20 cellular contexts compared by ENCODE assay signal in genomic region chr22:46801331-46801811, GRCh38. TPM values are rescaled to one million over a fixed set of nuclear protein-coding genes. Genes with fewer than 3 reads are reported as not detected.
A peak's percentile ranks its signal among the peaks of the same experiment; 100 is the strongest.
DNase-seq lines count a peak whose midpoint lies in the region; TF ChIP-seq lines count a peak whose summit lies in the region.
"Had no signal": no experiment of that assay in that cellular context is flagged by ENCODE, and none has a peak within 500 bp of the region (broad histone marks: within the 10 kb centered on the region; RNA-seq: fewer than 3 reads in every experiment).

No MANE protein-coding gene starts in this region.

- intact Hi-C loops in vagina (cut with DNase I) = no loop called here

- H3K36me3 ChIP-seq in vagina = peaks cover 0 to 27% of the 10 kb centered on the region in 2 donors

- H3K9me3 ChIP-seq in vagina = no peaks in the 10 kb centered on the region
- H3K9me3 ChIP-seq: esophagus squamous epithelium, psoas muscle had no signal

- H3K27me3 ChIP-seq in vagina = no peaks in the 10 kb centered on the region
- H3K27me3 ChIP-seq: esophagus squamous epithelium had no signal

- no peaks in the 10 kb centered on the region for H3K9me3 Mint-ChIP-seq in nephron progenitor cell
- H3K9me3 Mint-ChIP-seq: activated CD8-positive, alpha-beta T cell treated with anti-CD3 and anti-CD28 coated beads for 36 hours; activated naive CD8-positive, alpha-beta T cell treated with anti-CD3 and anti-CD28 coated beads, Interleukin-2, amount 50 U/mL, for 24 hours; naive thymus-derived CD8-positive, alpha-beta T cell; stimulated activated memory B cell treated with anti-CD40 and anti-IgM and Interleukin-4, amounts not matched to agents 10 μg/mL and 1 μg/mL and 100 μg/mL, for 72 hours had no signal

- no peak for TF ChIP-seq POLR2A in vagina (IDR thresholded peaks at IDR 0.05)

- 0 out of 2 replicates have a peak overlapping the region, but pooled peaks have one; percentile 8 for H3K27ac ChIP-seq in RWPE1
- H3K27ac ChIP-seq in vagina = no peak overlapping the region
- H3K27ac ChIP-seq: 22Rv1, C4-2B, esophagus squamous epithelium, psoas muscle had no signal

- no peaks in the 10 kb centered on the region for H3K27me3 Mint-ChIP-seq in nephron progenitor cell (ENCODE audit: low read depth, poor library complexity)
- H3K27me3 Mint-ChIP-seq: activated CD8-positive, alpha-beta T cell treated with anti-CD3 and anti-CD28 coated beads for 36 hours; activated naive CD8-positive, alpha-beta T cell treated with anti-CD3 and anti-CD28 coated beads, Interleukin-2, amount 50 U/mL, for 24 hours; naive thymus-derived CD8-positive, alpha-beta T cell; stimulated activated memory B cell treated with anti-CD40 and anti-IgM and Interleukin-4, amounts not matched to agents 10 μg/mL and 1 μg/mL and 100 μg/mL, for 72 hours had no signal

- POLR2A ChIA-PET in RWPE1 (lab: Yijun Ruan, JAX; ENCODE audit: low non-redundant PET) = no interaction called here

- CTCF ChIA-PET in RWPE1 (lab: Yijun Ruan, JAX) = no interaction called here

- H3K36me3 Mint-ChIP-seq in nephron progenitor cell (ENCODE audit: low read depth) = peaks cover 14% of the 10 kb centered on the region

- no peak overlapping the region for H3K4me3 Mint-ChIP-seq in nephron progenitor cell
- H3K4me3 Mint-ChIP-seq: activated CD8-positive, alpha-beta T cell treated with anti-CD3 and anti-CD28 coated beads for 36 hours; activated naive CD8-positive, alpha-beta T cell treated with anti-CD3 and anti-CD28 coated beads, Interleukin-2, amount 50 U/mL, for 24 hours; stimulated activated memory B cell treated with anti-CD40 and anti-IgM and Interleukin-4, amounts not matched to agents 10 μg/mL and 1 μg/mL and 100 μg/mL, for 72 hours had no signal

- TF ChIP-seq CTCF in RWPE1 (conservative IDR thresholded peaks at IDR 0.05; ENCODE audit: low read depth) (no peak), nephron progenitor cell (IDR thresholded peaks at IDR 0.05) (no peak), vagina (IDR thresholded peaks at IDR 0.05) (no peak)

- H3K4me1 Mint-ChIP-seq in nephron progenitor cell = peaks cover 15% of the 10 kb centered on the region

- peak overlapping the region; percentile 72 for H3K27ac Mint-ChIP-seq in nephron progenitor cell
- H3K27ac Mint-ChIP-seq: activated CD8-positive, alpha-beta T cell treated with anti-CD3 and anti-CD28 coated beads for 36 hours; activated naive CD8-positive, alpha-beta T cell treated with anti-CD3 and anti-CD28 coated beads, Interleukin-2, amount 50 U/mL, for 24 hours had no signal

- DNase-seq in DMS79 treated with DMSO at 0.1 percent for 48 hours (lab: John Stamatoyannopoulos, UW) (peak; percentile 8), DMS79 (lab: John Stamatoyannopoulos, UW) (no peak), NCI-H1436 treated with DMSO at 0.1 percent for 48 hours (lab: John Stamatoyannopoulos, UW) (peak; percentile 63), RWPE1 (ENCODE audit: low spot score) (no peak), nephron progenitor cell (no peak), vagina (ENCODE audit: extremely low spot score in 2 of 2) (no peak), GDM1 (lab: John Stamatoyannopoulos, UW) (no peak)
- DNase-seq in NK-92 treated with Interleukin-12 subunit alpha and Interleukin-12 subunit beta, amount 100 ng/mL, for 24 hours (lab: John Stamatoyannopoulos, UW) = no peak
- DNase-seq: activated CD8-positive, alpha-beta T cell treated with anti-CD3 and anti-CD28 coated beads for 36 hours; activated naive CD8-positive, alpha-beta T cell treated with anti-CD3 and anti-CD28 coated beads, Interleukin-2, amount 50 U/mL, for 24 hours; esophagus squamous epithelium; glutamatergic neuron; mammary epithelial cell; naive thymus-derived CD8-positive, alpha-beta T cell; psoas muscle; T-helper 1 cell; trophoblast cell had no signal

- H3K4me3 ChIP-seq in vagina = no peak overlapping the region
- H3K4me3 ChIP-seq: esophagus squamous epithelium, psoas muscle had no signal

- peaks cover 9% of the 10 kb centered on the region for H3K4me1 ChIP-seq in vagina

RNA-seq across cellular contexts. Expression of gene TBC1D22A, which starts 38.9 kb away (rescaled TPM):
- total RNA-seq in vagina = 38.3 TPM

Comparison
In these comparisons a context has a peak if more than half of its experiments do, and no peak if none do; other contexts are left out.
1. DNase-seq: peak in DMS79 treated with DMSO at 0.1 percent for 48 hours (single experiment) and NCI-H1436 treated with DMSO at 0.1 percent for 48 hours (single experiment); none in DMS79 (single experiment), RWPE1 (single experiment), nephron progenitor cell (single experiment), NK-92 treated with Interleukin-12 subunit alpha and Interleukin-12 subunit beta, amount 100 ng/mL, for 24 hours (single experiment), vagina (0 of 2) and GDM1 (single experiment).